In the genomic region with DNA sequence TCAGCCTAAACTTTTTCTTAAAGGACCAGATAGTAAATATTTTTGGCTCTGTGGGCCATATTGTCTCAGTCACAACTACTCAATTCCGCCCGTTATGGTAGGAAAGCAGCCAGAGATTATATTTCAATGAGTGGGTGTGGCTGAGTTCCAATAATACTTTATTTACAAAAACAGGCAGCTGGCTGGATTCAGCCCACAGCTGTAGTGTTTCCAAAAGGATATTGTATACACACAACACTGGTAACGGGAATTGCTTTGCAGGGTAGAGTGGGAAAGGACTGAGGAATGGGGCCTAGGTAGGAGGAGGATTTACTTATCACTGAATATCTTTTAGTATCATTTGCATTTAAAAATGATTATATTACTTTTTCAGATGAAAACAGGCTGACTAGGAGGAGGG, we compare ENCODE assay signal across 21 cellular contexts. TPM values are rescaled to one million over a fixed set of nuclear protein-coding genes. Genes with fewer than 3 reads are reported as not detected.
"Had no signal": no experiment of that assay in that cellular context is flagged by ENCODE, and none has a peak within 500 bp of the region (broad histone marks: within the 10 kb centered on the region; RNA-seq: fewer than 3 reads in every experiment).

No MANE protein-coding gene starts in this region.

- DNase-seq: dorsolateral prefrontal cortex; effector CD8-positive, alpha-beta T cell; heart left ventricle; hippocampal formation; left colon; left ventricle myocardium superior; mesenchymal stem cell; naive B cell; psoas muscle; retina; right lobe of liver; stimulated activated CD4-positive, alpha-beta T cell treated with anti-CD3 and anti-CD28 coated beads, Interleukin-4, amount 100 ng/mL, for 1 hour; stimulated activated CD8-positive, alpha-beta memory T cell treated with anti-CD3 and anti-CD28 coated beads, Interleukin-4, amount 100 ng/mL, for 48 hours; stimulated activated naive CD8-positive, alpha-beta T cell treated with anti-CD3 and anti-CD28 coated beads, Interleukin-15, Interleukin-2, amounts not matched to agents 100 U/mL and 50 U/mL, for 24 hours; tibial artery; upper lobe of left lung; uterus had no signal

- ATAC-seq: heart left ventricle; left colon; left ventricle myocardium superior; psoas muscle; right lobe of liver; stimulated activated effector memory CD8-positive, alpha-beta T cell treated with anti-CD3 and anti-CD28 coated beads, Interleukin-12 subunit alpha, Interleukin-12 subunit beta, amount 100 ng/mL, for 72 hours; stimulated activated naive CD8-positive, alpha-beta T cell treated with anti-CD3 and anti-CD28 coated beads, Interleukin-15, Interleukin-2, amounts not matched to agents 100 U/mL and 50 U/mL, for 24 hours had no signal

- H3K4me1 ChIP-seq: heart left ventricle, psoas muscle, right lobe of liver, tibial artery, uterus had no signal

- H3K4me3 ChIP-seq: dorsolateral prefrontal cortex, heart left ventricle, lung, psoas muscle, right lobe of liver, tibial artery, upper lobe of left lung, uterus had no signal

- H3K36me3 ChIP-seq: heart left ventricle, neutrophil, right lobe of liver, upper lobe of left lung, uterus had no signal

- H3K4me3 Mint-ChIP-seq: naive B cell; stimulated activated effector memory CD8-positive, alpha-beta T cell treated with anti-CD3 and anti-CD28 coated beads, Interleukin-12 subunit alpha, Interleukin-12 subunit beta, amount 100 ng/mL, for 72 hours had no signal

- H3K9me3 ChIP-seq: heart left ventricle, neutrophil, psoas muscle, right lobe of liver, tibial artery, upper lobe of left lung, uterus had no signal

- H3K27ac Mint-ChIP-seq: naive B cell; stimulated activated effector memory CD8-positive, alpha-beta T cell treated with anti-CD3 and anti-CD28 coated beads, Interleukin-12 subunit alpha, Interleukin-12 subunit beta, amount 100 ng/mL, for 72 hours had no signal

- H3K9me3 Mint-ChIP-seq: stimulated activated effector memory CD8-positive, alpha-beta T cell treated with anti-CD3 and anti-CD28 coated beads, Interleukin-12 subunit alpha, Interleukin-12 subunit beta, amount 100 ng/mL, for 72 hours had no signal

- H3K36me3 Mint-ChIP-seq: naive B cell had no signal

- H3K27ac ChIP-seq: dorsolateral prefrontal cortex, heart left ventricle, neutrophil, psoas muscle, right lobe of liver, tibial artery, upper lobe of left lung, uterus had no signal

- H3K27me3 ChIP-seq: dorsolateral prefrontal cortex, heart left ventricle, neutrophil, right lobe of liver, tibial artery, upper lobe of left lung, uterus had no signal

RNA-seq across cellular contexts. Expression of a gene that starts 21.0 kb away (rescaled TPM):
- polyA plus RNA-seq: neural cell had no signal
